ENCODE assay signal across 1 cellular context in the genomic region with DNA sequence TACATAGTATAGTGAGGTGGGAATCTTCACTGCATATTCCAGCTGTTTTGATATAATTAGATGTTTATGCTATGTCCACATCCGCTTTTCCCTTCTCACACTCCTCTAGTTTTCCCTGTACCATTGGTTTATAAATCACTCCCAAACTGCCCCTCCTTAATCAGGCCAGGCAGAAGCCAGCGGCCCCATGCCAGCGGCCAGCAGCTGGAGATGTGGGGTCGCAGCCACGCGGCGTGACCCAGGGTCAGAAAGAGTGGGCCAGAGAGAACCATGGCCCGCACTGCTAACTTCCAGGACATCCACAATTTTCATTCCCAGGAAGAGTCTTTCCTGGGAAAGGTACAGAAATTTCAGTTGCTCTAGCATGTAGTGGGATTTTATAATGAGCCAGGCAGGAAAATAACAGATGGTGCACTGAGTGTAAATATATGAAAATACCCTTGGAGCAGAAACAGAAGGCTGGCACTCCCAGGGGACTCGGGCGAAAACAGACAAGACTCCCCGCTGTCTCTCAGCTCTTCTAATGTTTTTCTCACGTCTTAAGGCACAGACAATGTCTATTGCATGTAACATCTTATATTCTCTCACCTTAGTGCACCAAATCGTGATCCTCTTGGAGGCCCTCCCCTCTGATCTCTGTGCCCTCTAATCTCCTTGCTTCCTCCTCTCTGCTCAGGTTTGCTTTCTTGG.
TF ChIP-seq lines count a peak whose summit lies in the region.

No MANE protein-coding gene starts in this region.

TF ChIP-seq in IMR-90, 13 proteins besides CTCF, POLR2A, EP300 and RAD21:
- TF ChIP-seq, protein P1, sequence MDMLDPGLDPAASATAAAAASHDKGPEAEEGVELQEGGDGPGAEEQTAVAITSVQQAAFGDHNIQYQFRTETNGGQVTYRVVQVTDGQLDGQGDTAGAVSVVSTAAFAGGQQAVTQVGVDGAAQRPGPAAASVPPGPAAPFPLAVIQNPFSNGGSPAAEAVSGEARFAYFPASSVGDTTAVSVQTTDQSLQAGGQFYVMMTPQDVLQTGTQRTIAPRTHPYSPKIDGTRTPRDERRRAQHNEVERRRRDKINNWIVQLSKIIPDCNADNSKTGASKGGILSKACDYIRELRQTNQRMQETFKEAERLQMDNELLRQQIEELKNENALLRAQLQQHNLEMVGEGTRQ (IDR thresholded peaks at IDR 0.05; ENCODE audit: low read depth, low read length), result no peak
- no peak for TF ChIP-seq NFE2L2 (IDR thresholded peaks at IDR 0.05; ENCODE audit: low read depth, low read length)
- TF ChIP-seq MAZ (IDR thresholded peaks at IDR 0.05; ENCODE audit: borderline replicate concordance, low read depth, low read length), result no peak
- TF ChIP-seq, protein P2, sequence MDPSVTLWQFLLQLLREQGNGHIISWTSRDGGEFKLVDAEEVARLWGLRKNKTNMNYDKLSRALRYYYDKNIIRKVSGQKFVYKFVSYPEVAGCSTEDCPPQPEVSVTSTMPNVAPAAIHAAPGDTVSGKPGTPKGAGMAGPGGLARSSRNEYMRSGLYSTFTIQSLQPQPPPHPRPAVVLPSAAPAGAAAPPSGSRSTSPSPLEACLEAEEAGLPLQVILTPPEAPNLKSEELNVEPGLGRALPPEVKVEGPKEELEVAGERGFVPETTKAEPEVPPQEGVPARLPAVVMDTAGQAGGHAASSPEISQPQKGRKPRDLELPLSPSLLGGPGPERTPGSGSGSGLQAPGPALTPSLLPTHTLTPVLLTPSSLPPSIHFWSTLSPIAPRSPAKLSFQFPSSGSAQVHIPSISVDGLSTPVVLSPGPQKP (IDR thresholded peaks at IDR 0.05; ENCODE audit: borderline replicate concordance, low read depth, low read length), result no peak
- TF ChIP-seq RFX5 (IDR thresholded peaks at IDR 0.05; ENCODE audit: low read depth, low read length), result no peak
- no peak for TF ChIP-seq CEBPB (IDR thresholded peaks at IDR 0.05; ENCODE audit: low read depth, low read length)
- TF ChIP-seq FOS (IDR thresholded peaks at IDR 0.05; ENCODE audit: low read depth, low read length), result no peak
- TF ChIP-seq CHD1 (IDR thresholded peaks at IDR 0.05; ENCODE audit: low read depth, low read length), result no peak
TF ChIP-seq in IMR-90: peak in this region for 0.
